10 cellular contexts compared by ENCODE assay signal in genomic region chr7:1961776-1962276, GRCh38.
DNase-seq lines count a peak whose midpoint lies in the region; ATAC-seq lines count a peak whose summit lies in the region.
"Had no signal": no experiment of that assay in that cellular context is flagged by ENCODE, and none has a peak within 500 bp of the region (broad histone marks: within the 10 kb centered on the region; RNA-seq: fewer than 3 reads in every experiment).

No MANE protein-coding gene starts in this region.

- H3K9me3 Mint-ChIP-seq in activated naive CD4-positive, alpha-beta T cell treated with anti-CD3 and anti-CD28 coated beads, Interleukin-2, amount 50 U/mL, for 24 hours = no peaks in the 10 kb centered on the region
- peaks cover 0 to 34% (median 18%) of the 10 kb centered on the region in 11 donors for H3K9me3 Mint-ChIP-seq in naive thymus-derived CD4-positive, alpha-beta T cell

- no peaks in the 10 kb centered on the region for H3K27me3 Mint-ChIP-seq in activated naive CD4-positive, alpha-beta T cell treated with anti-CD3 and anti-CD28 coated beads, Interleukin-2, amount 50 U/mL, for 24 hours
- H3K27me3 Mint-ChIP-seq in naive thymus-derived CD4-positive, alpha-beta T cell = peaks cover 0 to 8% (median 0%) of the 10 kb centered on the region in 5 donors
- H3K27me3 Mint-ChIP-seq: progenitor cell of endocrine pancreas had no signal

- ATAC-seq in naive thymus-derived CD4-positive, alpha-beta T cell = peak; percentile 64

- peaks cover 35% of the 10 kb centered on the region for H3K36me3 Mint-ChIP-seq in activated naive CD4-positive, alpha-beta T cell treated with anti-CD3 and anti-CD28 coated beads, Interleukin-2, amount 50 U/mL, for 24 hours
- peaks cover 17 to 60% (median 50%) of the 10 kb centered on the region in 5 donors for H3K36me3 Mint-ChIP-seq in naive thymus-derived CD4-positive, alpha-beta T cell

- peaks cover 13% of the 10 kb centered on the region for H3K4me1 Mint-ChIP-seq in activated naive CD4-positive, alpha-beta T cell treated with anti-CD3 and anti-CD28 coated beads, Interleukin-2, amount 50 U/mL, for 24 hours
- H3K4me1 Mint-ChIP-seq in naive thymus-derived CD4-positive, alpha-beta T cell = peaks cover 2 to 17% (median 3%) of the 10 kb centered on the region in 7 donors

- H3K9me3 ChIP-seq in SJSA1 (replicated peaks) = peaks cover 24% of the 10 kb centered on the region
- H3K9me3 ChIP-seq in naive thymus-derived CD4-positive, alpha-beta T cell (ENCODE audit: control insufficient read depth in 2 of 3, low read length in 3 of 3) = peaks cover 0 to 5% (median 0%) of the 10 kb centered on the region in 3 experiments

- intact Hi-C loops in naive thymus-derived CD4-positive, alpha-beta T cell (cut with micrococcal nuclease) = no loop called here

- POLR2A ChIA-PET in naive thymus-derived CD4-positive, alpha-beta T cell (lab: Charles Lee) = no interaction called here

- no peaks in the 10 kb centered on the region for H3K4me1 ChIP-seq in SJSA1 (replicated peaks)
- H3K4me1 ChIP-seq in naive thymus-derived CD4-positive, alpha-beta T cell (ENCODE audit: control insufficient read depth in 2 of 2, insufficient read depth in 2 of 2, low read length in 2 of 2) = peaks cover 0 to 5% of the 10 kb centered on the region in 2 donors

- peak overlapping the region; percentile 91 for H3K27ac Mint-ChIP-seq in activated naive CD4-positive, alpha-beta T cell treated with anti-CD3 and anti-CD28 coated beads, Interleukin-2, amount 50 U/mL, for 24 hours
- H3K27ac Mint-ChIP-seq in naive thymus-derived CD4-positive, alpha-beta T cell = peak overlapping the region; percentile 9 to 83 (median 57)
- H3K27ac Mint-ChIP-seq: progenitor cell of endocrine pancreas had no signal

- peaks cover 12% of the 10 kb centered on the region for H3K36me3 ChIP-seq in SJSA1
- peaks cover 0 to 11% (median 0%) of the 10 kb centered on the region in 3 experiments for H3K36me3 ChIP-seq in naive thymus-derived CD4-positive, alpha-beta T cell (ENCODE audit: control insufficient read depth in 2 of 3, insufficient read depth in 3 of 3, low read length in 3 of 3)
- H3K36me3 ChIP-seq in H7 (replicated peaks; ENCODE audit: control insufficient read depth, insufficient read depth, low read length) = no peaks in the 10 kb centered on the region; the same call in 1 of the 2 replicates

- H3K4me3 ChIP-seq in SJSA1 = no peak overlapping the region
- H3K4me3 ChIP-seq in naive thymus-derived CD4-positive, alpha-beta T cell (ENCODE audit: low read length) = no peak overlapping the region
- H3K4me3 ChIP-seq in H7 (ENCODE audit: insufficient read depth, low read depth, low read length) = no peak overlapping the region

- peak overlapping the region; percentile 75 for H3K27ac ChIP-seq in SJSA1
- no peak overlapping the region for H3K27ac ChIP-seq in naive thymus-derived CD4-positive, alpha-beta T cell (ENCODE audit: low read depth, low read length)
- H3K27ac ChIP-seq: KMS-11 had no signal

- DNase-seq in CMK (ENCODE audit: low read depth) = peak; percentile 61
- peak in 1 of 2 experiments; percentile 59 for DNase-seq in SJSA1 (ENCODE audit: low read depth in 1 of 2, low spot score in 2 of 2)
- DNase-seq in naive thymus-derived CD4-positive, alpha-beta T cell = peak in 2 of 9 donors; percentile 25 to 48
- no peak for DNase-seq in H7
- DNase-seq in NCI-H2227 (lab: John Stamatoyannopoulos, UW; ENCODE audit: unreplicated experiment) = no peak
- DNase-seq in NCI-H526 (lab: John Stamatoyannopoulos, UW) = no peak
- DNase-seq in NCI-H510A treated with DMSO at 0.1 percent for 48 hours (lab: John Stamatoyannopoulos, UW) = no peak

- H3K4me3 Mint-ChIP-seq in activated naive CD4-positive, alpha-beta T cell treated with anti-CD3 and anti-CD28 coated beads, Interleukin-2, amount 50 U/mL, for 24 hours = peak overlapping the region; percentile 63
- H3K4me3 Mint-ChIP-seq in naive thymus-derived CD4-positive, alpha-beta T cell = peak overlapping the region in 1 of 10 donors; percentile 5

- CTCF ChIA-PET in naive thymus-derived CD4-positive, alpha-beta T cell (lab: Charles Lee) = no interaction called here

- H3K27me3 ChIP-seq in SJSA1 (replicated peaks) = no peaks in the 10 kb centered on the region
- no peaks in the 10 kb centered on the region for H3K27me3 ChIP-seq in naive thymus-derived CD4-positive, alpha-beta T cell (ENCODE audit: control insufficient read depth in 2 of 2, insufficient read depth in 2 of 2, low read length in 2 of 2)
- no peaks in the 10 kb centered on the region for H3K27me3 ChIP-seq in H7 (ENCODE audit: control insufficient read depth, insufficient read depth, low read length)
